ENCODE assay signal across 34 cellular contexts in the genomic region with DNA sequence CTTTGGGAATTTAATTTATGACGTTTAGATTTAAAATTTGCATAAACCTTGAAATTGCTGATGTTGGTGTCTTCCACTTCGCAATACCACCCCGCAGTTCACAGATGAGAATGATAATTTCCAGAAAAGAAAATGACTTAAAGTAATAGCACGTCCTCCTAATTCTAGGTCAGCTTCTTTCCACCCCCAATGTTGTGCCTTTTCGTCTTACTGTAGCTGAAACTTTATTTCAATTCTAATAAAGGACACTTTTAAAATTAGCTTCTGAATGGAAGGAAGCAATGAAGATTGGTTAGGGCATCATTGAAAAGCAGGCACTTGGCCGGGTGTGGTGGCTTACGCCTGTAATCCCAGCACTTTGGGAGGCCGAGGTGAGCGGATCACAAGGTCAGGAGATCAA.
"Had no signal": no experiment of that assay in that cellular context is flagged by ENCODE, and none has a peak within 500 bp of the region (broad histone marks: within the 10 kb centered on the region; RNA-seq: fewer than 3 reads in every experiment).

No MANE protein-coding gene starts in this region.

- H3K36me3 ChIP-seq: MG63 had no signal

- DNase-seq: Karpas-422, Kasumi-1, MG63, MM.1S, MV-4-11, NCI-H1048, NCI-H1092, NCI-H1092 treated with DMSO at 0.1 percent for 48 hours, NCI-H1105, NCI-H1105 treated with DMSO at 0.1 percent for 48 hours, NCI-H1417, NCI-H1417 treated with DMSO at 0.1 percent for 48 hours, NCI-H1436, NCI-H1436 treated with DMSO at 0.1 percent for 48 hours, NCI-H146, NCI-H1694, NCI-H1694 treated with DMSO at 0.1 percent for 48 hours, NCI-H187, NCI-H187 treated with DMSO at 0.1 percent for 48 hours, NCI-H1930, NCI-H2029, NCI-H2029 treated with DMSO at 0.1 percent for 48 hours, NCI-H2081, NCI-H2081 treated with DMSO at 0.1 percent for 48 hours, NCI-H2107, NCI-H2171, NCI-H2171 treated with DMSO at 0.1 percent for 48 hours, NCI-H2227 treated with DMSO at 0.1 percent for 48 hours, NCI-H226, NCI-H345, NCI-H446 treated with DMSO at 0.1 percent for 48 hours, NCI-H510A, NCI-H510A treated with DMSO at 0.1 percent for 48 hours had no signal

- H3K4me3 ChIP-seq: MG63 had no signal

- H3K27me3 ChIP-seq: MG63 had no signal

- H3K27ac ChIP-seq: KMS-11 had no signal

- H3K9me3 ChIP-seq: MG63 had no signal
